Comparison of ENCODE assay signal across 20 cellular contexts in genomic region chr22:25091449-25091848, GRCh38.
DNase-seq lines count a peak whose midpoint lies in the region; ATAC-seq, FAIRE-seq and TF ChIP-seq lines count a peak whose summit lies in the region.
"Had no signal": no experiment of that assay in that cellular context is flagged by ENCODE, and none has a peak within 500 bp of the region (broad histone marks: within the 10 kb centered on the region; RNA-seq: fewer than 3 reads in every experiment).

No MANE protein-coding gene starts in this region.

- no peak overlapping the region for H3K4me3 ChIP-seq in keratinocyte (ENCODE audit: control insufficient read depth in 2 of 3, extremely low read depth in 1 of 3, insufficient read depth in 2 of 3, low read depth in 1 of 3, low read length in 3 of 3)
- H3K4me3 ChIP-seq in left lung = no peak overlapping the region
- H3K4me3 ChIP-seq: PC-9 had no signal

- H3K4me1 ChIP-seq in keratinocyte (ENCODE audit: control insufficient read depth, extremely low read depth, insufficient read depth, low read length) = peaks cover 10% of the 10 kb centered on the region
- H3K4me1 ChIP-seq in left lung = peaks cover 0 to 1% of the 10 kb centered on the region in 2 donors

- H3K36me3 ChIP-seq in keratinocyte (ENCODE audit: control insufficient read depth in 2 of 2, extremely low read depth in 1 of 2, insufficient read depth in 2 of 2, low read length in 2 of 2) (peaks cover 0 to 2% of the 10 kb centered on the region in 2 experiments), left lung (no peaks in the 10 kb centered on the region)

- no peak overlapping the region for H2AFZ ChIP-seq in keratinocyte (ENCODE audit: control insufficient read depth, low read length)
- H2AFZ ChIP-seq: PC-9 had no signal

- FAIRE-seq in keratinocyte (lab: Jason Lieb, UNC) (peak; percentile 29), urothelium cell line (lab: Jason Lieb, UNC) (peak; percentile 30)
- FAIRE-seq: A204.1 had no signal

- dilution Hi-C loops in keratinocyte (cut with MboI; ENCODE audit: extremely low pct_ligation_motif_present, low sequenced_read_pairs) = no loop called here

- H4K20me1 ChIP-seq in keratinocyte (ENCODE audit: control insufficient read depth, extremely low read depth, insufficient read depth, low read length) = peaks cover 10% of the 10 kb centered on the region

- H3K4me3 Mint-ChIP-seq in activated naive CD4-positive, alpha-beta T cell treated with anti-CD3 and anti-CD28 coated beads for 36 hours = no peak overlapping the region
- no peak overlapping the region for H3K4me3 Mint-ChIP-seq in activated CD8-positive, alpha-beta T cell treated with anti-CD3 and anti-CD28 coated beads, Interleukin-2, amount 10 ng/mL, durations not matched to agents 7 days and 5 days
- H3K4me3 Mint-ChIP-seq: CD14-positive monocyte had no signal

- CTCF ChIA-PET in activated naive CD4-positive, alpha-beta T cell treated with anti-CD3 and anti-CD28 coated beads for 36 hours (lab: Charles Lee) = no interaction called here
- CTCF ChIA-PET in activated CD8-positive, alpha-beta T cell treated with anti-CD3 and anti-CD28 coated beads, Interleukin-2, amount 10 ng/mL, durations not matched to agents 7 days and 5 days (lab: Charles Lee) = no interaction called here

- no peaks in the 10 kb centered on the region for H3K79me2 ChIP-seq in keratinocyte (ENCODE audit: control insufficient read depth, insufficient read depth, low read length)

- POLR2A ChIA-PET in activated CD8-positive, alpha-beta T cell treated with anti-CD3 and anti-CD28 coated beads, Interleukin-2, amount 10 ng/mL, durations not matched to agents 7 days and 5 days (lab: Charles Lee) = no interaction called here

- TF ChIP-seq CTCF in keratinocyte (optimal IDR thresholded peaks at IDR 0.05 in 1 of 3, IDR thresholded peaks at IDR 0.05 in 1 of 3, conservative IDR thresholded peaks at IDR 0.05 in 1 of 3; ENCODE audit: extremely low read depth in 1 of 3, insufficient read depth in 2 of 3, low read length in 3 of 3) = no peak
- TF ChIP-seq CTCF in left lung (IDR thresholded peaks at IDR 0.05) = no peak

- peak; percentile 45 for DNase-seq in activated naive CD4-positive, alpha-beta T cell treated with anti-CD3 and anti-CD28 coated beads for 36 hours
- no peak for DNase-seq in activated naive CD4-positive, alpha-beta T cell (lab: John Stamatoyannopoulos, UW)
- no peak for DNase-seq in keratinocyte (ENCODE audit: low read depth, low spot score)
- DNase-seq in urothelium cell line (ENCODE audit: low spot score) = no peak
- DNase-seq in activated CD8-positive, alpha-beta T cell treated with anti-CD3 and anti-CD28 coated beads, Interleukin-2, amount 10 ng/mL, durations not matched to agents 7 days and 5 days = no peak
- DNase-seq in pons (ENCODE audit: low spot score) = no peak
- DNase-seq in left lung = no peak
- DNase-seq: DMS53, NCI-H1092, NCI-H1694 treated with DMSO at 0.1 percent for 48 hours, NCI-H2171, NCI-H446 treated with DMSO at 0.1 percent for 48 hours, NCI-H748 treated with DMSO at 0.1 percent for 48 hours, PC-9 had no signal

- no peaks in the 10 kb centered on the region for H3K36me3 Mint-ChIP-seq in activated naive CD4-positive, alpha-beta T cell treated with anti-CD3 and anti-CD28 coated beads for 36 hours (ENCODE audit: low read depth)
- peaks cover under 1% of the 10 kb centered on the region for H3K36me3 Mint-ChIP-seq in activated CD8-positive, alpha-beta T cell treated with anti-CD3 and anti-CD28 coated beads, Interleukin-2, amount 10 ng/mL, durations not matched to agents 7 days and 5 days (ENCODE audit: low read depth)
- H3K36me3 Mint-ChIP-seq: CD14-positive monocyte had no signal

- H3K27ac Mint-ChIP-seq in activated naive CD4-positive, alpha-beta T cell treated with anti-CD3 and anti-CD28 coated beads for 36 hours = no peak overlapping the region
- no peak overlapping the region for H3K27ac Mint-ChIP-seq in activated CD8-positive, alpha-beta T cell treated with anti-CD3 and anti-CD28 coated beads, Interleukin-2, amount 10 ng/mL, durations not matched to agents 7 days and 5 days
- H3K27ac Mint-ChIP-seq: CD14-positive monocyte had no signal

- H3K9me3 ChIP-seq in keratinocyte (ENCODE audit: control insufficient read depth, low read depth, low read length) (no peaks in the 10 kb centered on the region), left lung (no peaks in the 10 kb centered on the region)

- H3K27me3 ChIP-seq in keratinocyte (ENCODE audit: control insufficient read depth, extremely low read depth, insufficient read depth, low read length) = no peaks in the 10 kb centered on the region
- no peaks in the 10 kb centered on the region for H3K27me3 ChIP-seq in left lung

- H3K9me3 Mint-ChIP-seq in activated naive CD4-positive, alpha-beta T cell treated with anti-CD3 and anti-CD28 coated beads for 36 hours = no peaks in the 10 kb centered on the region
- no peaks in the 10 kb centered on the region for H3K9me3 Mint-ChIP-seq in activated CD8-positive, alpha-beta T cell treated with anti-CD3 and anti-CD28 coated beads, Interleukin-2, amount 10 ng/mL, durations not matched to agents 7 days and 5 days (ENCODE audit: insufficient read depth)
- H3K9me3 Mint-ChIP-seq: CD14-positive monocyte had no signal

- H3K27ac ChIP-seq in cingulate gyrus (ENCODE audit: low read depth, low read length) (peak overlapping the region; percentile 74), keratinocyte (ENCODE audit: control insufficient read depth, insufficient read depth, low read length) (no peak overlapping the region), left lung (no peak overlapping the region)
- H3K27ac ChIP-seq: HL-60, KMS-11, PC-9 had no signal

- peaks cover 23% of the 10 kb centered on the region for H3K4me1 Mint-ChIP-seq in activated naive CD4-positive, alpha-beta T cell treated with anti-CD3 and anti-CD28 coated beads for 36 hours (ENCODE audit: low read depth)
- peaks cover 5% of the 10 kb centered on the region for H3K4me1 Mint-ChIP-seq in activated CD8-positive, alpha-beta T cell treated with anti-CD3 and anti-CD28 coated beads, Interleukin-2, amount 10 ng/mL, durations not matched to agents 7 days and 5 days (ENCODE audit: low read depth)

- no peaks in the 10 kb centered on the region for H3K9me1 ChIP-seq in keratinocyte (ENCODE audit: control insufficient read depth, extremely low read depth, insufficient read depth, low read length)

- no peak overlapping the region for H3K4me2 ChIP-seq in keratinocyte (ENCODE audit: control insufficient read depth, extremely low read depth, insufficient read depth, low read depth, low read length)
- H3K4me2 ChIP-seq: KMS-11, PC-9 had no signal

- no peaks in the 10 kb centered on the region for H3K27me3 Mint-ChIP-seq in activated naive CD4-positive, alpha-beta T cell treated with anti-CD3 and anti-CD28 coated beads for 36 hours (ENCODE audit: low read depth)
- no peaks in the 10 kb centered on the region for H3K27me3 Mint-ChIP-seq in activated CD8-positive, alpha-beta T cell treated with anti-CD3 and anti-CD28 coated beads, Interleukin-2, amount 10 ng/mL, durations not matched to agents 7 days and 5 days (ENCODE audit: low read depth)

- no peak for ATAC-seq in activated CD8-positive, alpha-beta T cell treated with anti-CD3 and anti-CD28 coated beads, Interleukin-2, amount 10 ng/mL, durations not matched to agents 7 days and 5 days
- ATAC-seq in left lung = no peak
- ATAC-seq: HCT116 had no signal

- H3K9ac ChIP-seq in keratinocyte (ENCODE audit: control insufficient read depth, extremely low read depth, insufficient read depth, low read length) = no peak overlapping the region
- H3K9ac ChIP-seq: KMS-11 had no signal

- intact Hi-C loops in activated naive CD4-positive, alpha-beta T cell treated with anti-CD3 and anti-CD28 coated beads for 36 hours (cut with micrococcal nuclease) = no loop called here
- intact Hi-C loops in left lung (cut with DNase I) = no loop called here
